In genomic region chr16:81602377-81602776, GRCh38 we compare ENCODE assay signal across 14 cellular contexts.
"Had no signal": no experiment of that assay in that cellular context is flagged by ENCODE, and none has a peak within 500 bp of the region (broad histone marks: within the 10 kb centered on the region; RNA-seq: fewer than 3 reads in every experiment).

No MANE protein-coding gene starts in this region.

- H3K9me3 Mint-ChIP-seq: activated naive CD8-positive, alpha-beta T cell treated with anti-CD3 and anti-CD28 coated beads for 36 hours; activated T-cell treated with anti-CD3 and anti-CD28 coated beads, Interleukin-2, amount 50 U/mL, for 4 hours; natural killer cell; stimulated activated naive CD8-positive, alpha-beta T cell treated with anti-CD3 and anti-CD28 coated beads, Interleukin-15, amount 100 ng/mL, for 72 hours; T-helper 2 cell treated with Interferon-gamma antibody and Interleukin-4, amounts not matched to agents 5 μg/mL and 100 μg/mL, for 36 hours had no signal

- H3K27ac Mint-ChIP-seq: activated CD8-positive, alpha-beta memory T cell treated with anti-CD3 and anti-CD28 coated beads, Interleukin-2, amount 10 ng/mL, durations not matched to agents 7 days and 5 days; activated naive CD8-positive, alpha-beta T cell treated with anti-CD3 and anti-CD28 coated beads for 36 hours; natural killer cell; T-helper 2 cell treated with Interferon-gamma antibody and Interleukin-4, amounts not matched to agents 5 μg/mL and 100 μg/mL, for 36 hours had no signal

- DNase-seq: activated CD4-positive, alpha-beta T cell treated with anti-CD3 and anti-CD28 coated beads, Interleukin-2, amount 50 U/mL, for 48 hours; activated CD4-positive, CD25-positive, alpha-beta regulatory T cell treated with anti-CD3 and anti-CD28 coated beads, Interleukin-2, amount 50 U/mL, for 72 hours; activated CD8-positive, alpha-beta memory T cell treated with anti-CD3 and anti-CD28 coated beads, Interleukin-2, amount 10 ng/mL, durations not matched to agents 7 days and 5 days; activated gamma-delta T cell; activated naive CD8-positive, alpha-beta T cell treated with anti-CD3 and anti-CD28 coated beads for 36 hours; activated T-cell treated with anti-CD3 and anti-CD28 coated beads, Interleukin-2, amount 50 U/mL, for 4 hours; mucosa of descending colon; natural killer cell; ovary; stimulated activated CD4-positive, alpha-beta T cell treated with anti-CD3 and anti-CD28 coated beads, Interleukin-4, amount 100 ng/mL, for 4 hours; stimulated activated naive CD8-positive, alpha-beta T cell treated with anti-CD3 and anti-CD28 coated beads, Interleukin-15, amount 100 ng/mL, for 72 hours had no signal

- H3K36me3 Mint-ChIP-seq: activated CD8-positive, alpha-beta memory T cell treated with anti-CD3 and anti-CD28 coated beads, Interleukin-2, amount 10 ng/mL, durations not matched to agents 7 days and 5 days; natural killer cell had no signal

- H3K36me3 ChIP-seq: ovary had no signal

- H3K4me3 ChIP-seq: hepatocyte, lung, mucosa of descending colon, ovary had no signal

- H3K4me3 Mint-ChIP-seq: activated CD8-positive, alpha-beta memory T cell treated with anti-CD3 and anti-CD28 coated beads, Interleukin-2, amount 10 ng/mL, durations not matched to agents 7 days and 5 days; activated naive CD8-positive, alpha-beta T cell treated with anti-CD3 and anti-CD28 coated beads for 36 hours; activated T-cell treated with anti-CD3 and anti-CD28 coated beads, Interleukin-2, amount 50 U/mL, for 4 hours; natural killer cell; stimulated activated naive CD8-positive, alpha-beta T cell treated with anti-CD3 and anti-CD28 coated beads, Interleukin-15, amount 100 ng/mL, for 72 hours; T-helper 2 cell treated with Interferon-gamma antibody and Interleukin-4, amounts not matched to agents 5 μg/mL and 100 μg/mL, for 36 hours had no signal

- H3K27me3 Mint-ChIP-seq: activated CD8-positive, alpha-beta memory T cell treated with anti-CD3 and anti-CD28 coated beads, Interleukin-2, amount 10 ng/mL, durations not matched to agents 7 days and 5 days; activated naive CD8-positive, alpha-beta T cell treated with anti-CD3 and anti-CD28 coated beads for 36 hours; stimulated activated naive CD8-positive, alpha-beta T cell treated with anti-CD3 and anti-CD28 coated beads, Interleukin-15, amount 100 ng/mL, for 72 hours had no signal

- H3K27ac ChIP-seq: ovary had no signal

- H2AFZ ChIP-seq: hepatocyte had no signal

- H3K27me3 ChIP-seq: hepatocyte, ovary had no signal

- H3K4me2 ChIP-seq: hepatocyte had no signal

- H3K9me3 ChIP-seq: mucosa of descending colon, ovary had no signal
